8 cellular contexts compared by ENCODE assay signal in the genomic region with DNA sequence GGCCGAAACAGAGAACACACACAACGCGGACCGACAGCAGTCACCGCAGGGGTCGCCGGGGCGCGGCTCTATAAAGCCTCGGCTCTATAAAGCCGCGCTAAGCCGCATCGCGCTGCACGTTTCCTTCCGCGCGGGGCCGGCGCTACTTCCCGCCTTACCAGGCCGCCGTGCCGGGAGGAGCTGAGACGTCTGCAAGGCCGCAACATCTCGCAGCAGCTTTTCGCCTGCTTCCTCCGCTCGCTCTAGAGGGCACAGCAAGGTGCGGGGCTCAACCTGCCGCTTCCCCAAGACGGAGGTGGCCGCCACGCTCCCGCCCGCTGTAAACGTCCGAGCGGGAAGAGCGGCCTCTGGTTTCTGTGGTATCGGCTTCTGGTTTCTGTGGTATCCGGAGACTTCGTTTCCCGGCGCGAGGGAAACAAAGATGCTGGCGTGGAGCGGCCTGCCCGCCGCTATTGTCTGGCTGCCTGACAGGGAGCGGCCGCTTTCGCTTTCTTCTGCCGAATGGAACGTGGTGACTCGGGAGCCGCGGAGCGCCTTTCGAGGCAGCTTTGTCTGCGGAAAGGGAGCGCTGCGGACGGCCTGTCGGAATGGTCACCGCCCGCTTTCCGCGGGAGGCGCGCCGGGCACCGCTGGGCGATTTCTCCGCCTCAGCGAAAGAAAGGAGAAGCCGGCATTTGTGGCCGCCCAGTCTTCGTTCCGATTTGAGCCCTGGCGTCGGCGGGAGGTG.
A peak's percentile ranks its signal among the peaks of the same experiment; 100 is the strongest.
DNase-seq lines count a peak whose midpoint lies in the region; ATAC-seq and TF ChIP-seq lines count a peak whose summit lies in the region.

No MANE protein-coding gene starts in this region.

- peaks cover 35% of the 10 kb centered on the region for H3K4me1 ChIP-seq in ACC112 (ENCODE audit: control insufficient read depth, insufficient read depth, low read length, unreplicated experiment)
- peaks cover 13% of the 10 kb centered on the region in 2 donors for H3K4me1 ChIP-seq in duodenal mucosa (ENCODE audit: control insufficient read depth in 1 of 2, insufficient read depth in 2 of 2, low read length in 2 of 2)

- peak overlapping the region; percentile 91 for H3K27ac Mint-ChIP-seq in activated CD4-positive, alpha-beta memory T cell treated with anti-CD3 and anti-CD28 coated beads for 36 hours

- no peaks in the 10 kb centered on the region for H3K9me3 ChIP-seq in duodenal mucosa (ENCODE audit: control insufficient read depth in 1 of 2, low read length in 2 of 2)

- H3K27me3 ChIP-seq in ACC112 (ENCODE audit: insufficient read depth, low read length) (no peaks in the 10 kb centered on the region), duodenal mucosa (ENCODE audit: control insufficient read depth in 1 of 2, insufficient read depth in 2 of 2, low read length in 2 of 2) (no peaks in the 10 kb centered on the region)

- H3K4me3 Mint-ChIP-seq in activated CD4-positive, alpha-beta memory T cell treated with anti-CD3 and anti-CD28 coated beads for 36 hours = peak overlapping the region; percentile 88

- CTCF ChIA-PET in activated CD4-positive, alpha-beta memory T cell treated with anti-CD3 and anti-CD28 coated beads for 36 hours (lab: Charles Lee) = interaction anchor here (1.0 to 1.6 kb wide), 3 partner anchors 94 to 433 kb away, joined by 3 to 4 read pairs (median 3); a partner anchor contains a TSS

- H3K36me3 ChIP-seq in ACC112 (ENCODE audit: insufficient read depth, low read length) (no peaks in the 10 kb centered on the region), duodenal mucosa (ENCODE audit: control insufficient read depth in 1 of 2, insufficient read depth in 2 of 2, low read length in 2 of 2) (no peaks in the 10 kb centered on the region)

- TF ChIP-seq CTCF in lower leg skin (IDR thresholded peaks at IDR 0.05) = no peak

- H3K27me3 Mint-ChIP-seq in activated CD4-positive, alpha-beta memory T cell treated with anti-CD3 and anti-CD28 coated beads for 36 hours = no peaks in the 10 kb centered on the region

- WGBS in lower leg skin, 2 donors = 0 to 1% methylated on average over 46 to 62 of the region's 85 CpGs

- H3K9me3 Mint-ChIP-seq in activated CD4-positive, alpha-beta memory T cell treated with anti-CD3 and anti-CD28 coated beads for 36 hours = no peaks in the 10 kb centered on the region

- H2AFZ ChIP-seq in ACC112 (ENCODE audit: low read length, unreplicated experiment) = peak overlapping the region; percentile 17

- DNase-seq in NCI-H2227 (lab: John Stamatoyannopoulos, UW; ENCODE audit: unreplicated experiment) (peak; percentile 91), lower leg skin (ENCODE audit: low spot score in 2 of 2) (peak; percentile 83 to 98)
- peak; percentile 89 for DNase-seq in activated CD4-positive, alpha-beta memory T cell treated with anti-CD3 and anti-CD28 coated beads for 36 hours
- DNase-seq in stimulated activated CD4-positive, alpha-beta T cell treated with anti-CD3 and anti-CD28 coated beads, Interleukin-4, amount 100 ng/mL, for 24 hours = peak; percentile 85

- H3K27ac ChIP-seq in ACC112 (ENCODE audit: low read depth, low read length) (peak overlapping the region; percentile 74), duodenal mucosa (ENCODE audit: low read depth, low read length) (peak overlapping the region; percentile 95)

- POLR2A ChIA-PET in activated CD4-positive, alpha-beta memory T cell treated with anti-CD3 and anti-CD28 coated beads for 36 hours (lab: Charles Lee) = interaction anchor here (0.9 to 2.1 kb wide), 9 partner anchors 9 to 434 kb away, joined by 3 to 8 read pairs (median 5); a partner anchor contains a TSS

- ATAC-seq in GM18505 (IDR thresholded peaks at IDR 0.05; ENCODE audit: unreplicated experiment) (peak; percentile 79), HG02970 (IDR thresholded peaks at IDR 0.05; ENCODE audit: low FRiP score, unreplicated experiment) (peak; percentile 75)

- intact Hi-C loops in activated CD4-positive, alpha-beta memory T cell treated with anti-CD3 and anti-CD28 coated beads for 36 hours (cut with micrococcal nuclease) = loop anchor here (2.0 to 10.0 kb wide), 10 partner anchors 70 to 922 kb away; a partner anchor contains a TSS
- intact Hi-C loops in lower leg skin (cut with DNase I; ENCODE audit: low total_unique reads) = no loop called here

- H3K4me3 ChIP-seq in ACC112 (ENCODE audit: low read depth, low read length) = peak overlapping the region; percentile 81
- peak overlapping the region; percentile 79 to 93 for H3K4me3 ChIP-seq in duodenal mucosa (ENCODE audit: low read depth in 1 of 2, low read length in 2 of 2)
- H3K4me3 ChIP-seq in lower leg skin (ENCODE audit: low read depth, poor library complexity, severe bottlenecking) = peak overlapping the region; percentile 78

- H3K4me1 Mint-ChIP-seq in activated CD4-positive, alpha-beta memory T cell treated with anti-CD3 and anti-CD28 coated beads for 36 hours (ENCODE audit: low read depth) = peaks cover 50% of the 10 kb centered on the region

- H3K36me3 Mint-ChIP-seq in activated CD4-positive, alpha-beta memory T cell treated with anti-CD3 and anti-CD28 coated beads for 36 hours = no peaks in the 10 kb centered on the region

- TF ChIP-seq POLR2A in GM18505 (IDR thresholded peaks at IDR 0.05; ENCODE audit: borderline replicate concordance, extremely low read depth, insufficient read depth, insufficient read length) (peak; percentile 92), lower leg skin (IDR thresholded peaks at IDR 0.05) (peak in 1 of 2 donors; percentile 72)

- peaks cover 19% of the 10 kb centered on the region for H3K79me2 ChIP-seq in ACC112 (ENCODE audit: control insufficient read depth, insufficient read depth, low read length, unreplicated experiment)

- H3K9ac ChIP-seq in duodenal mucosa (ENCODE audit: low read depth in 1 of 2, low read length in 2 of 2) = peak overlapping the region; percentile 87 to 88

Comparison
In these comparisons a context has a peak if more than half of its experiments do, and no peak if none do; other contexts are left out.
1. Peak in every context shown above with its lines: DNase-seq, ATAC-seq, H3K4me3 ChIP-seq and H3K27ac ChIP-seq.